ENCODE assay signal across 16 cellular contexts in the genomic region with DNA sequence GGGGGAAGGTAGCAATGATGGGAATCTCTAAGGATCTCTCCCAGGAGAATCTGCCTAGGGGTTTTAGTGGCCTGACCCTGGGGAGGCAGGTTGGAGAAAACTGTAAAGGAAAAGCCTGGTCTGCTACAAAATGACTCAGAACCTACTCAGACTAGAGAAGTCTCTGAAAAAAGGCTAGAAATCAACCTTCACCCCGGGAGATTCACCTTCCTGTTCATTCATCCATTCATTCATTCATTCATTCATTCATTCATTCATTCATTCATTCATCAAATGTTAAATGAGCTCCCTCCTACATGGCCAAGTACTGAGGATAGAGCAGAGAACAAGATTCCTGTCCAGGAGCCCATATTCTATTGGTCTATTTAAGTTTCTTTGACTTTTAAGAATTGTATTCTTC. TPM values are rescaled to one million over a fixed set of nuclear protein-coding genes. Genes with fewer than 3 reads are reported as not detected.
A peak's percentile ranks its signal among the peaks of the same experiment; 100 is the strongest.
DNase-seq lines count a peak whose midpoint lies in the region; FAIRE-seq and TF ChIP-seq lines count a peak whose summit lies in the region.
"Had no signal": no experiment of that assay in that cellular context is flagged by ENCODE, and none has a peak within 500 bp of the region (broad histone marks: within the 10 kb centered on the region; RNA-seq: fewer than 3 reads in every experiment).

No MANE protein-coding gene starts in this region.

- TF ChIP-seq RAD21 in SK-N-SH (IDR thresholded peaks at IDR 0.05; ENCODE audit: low read length) = no peak

- H3K4me1 ChIP-seq in keratinocyte (ENCODE audit: control insufficient read depth, extremely low read depth, insufficient read depth, low read length) = peaks cover 29% of the 10 kb centered on the region
- peaks cover 0 to 8% of the 10 kb centered on the region in 2 experiments; a peak in 2 of 4 replicates for H3K4me1 ChIP-seq in SK-N-SH (ENCODE audit: control insufficient read depth in 1 of 2, insufficient read depth in 2 of 2, low read depth in 1 of 2, low read length in 1 of 2)
- H3K4me1 ChIP-seq: BLaER1, HAP-1 had no signal

- POLR2A ChIA-PET in SK-N-SH (lab: Yijun Ruan, JAX) = no interaction called here

- CTCF ChIA-PET in SK-N-SH (lab: Yijun Ruan, JAX) = interaction anchor here (2.3 kb wide), 1 partner anchor 10 kb away, joined by 8 read pairs; no protein-coding TSS in a partner anchor

- no peak overlapping the region for H3K9ac ChIP-seq in keratinocyte (ENCODE audit: control insufficient read depth, extremely low read depth, insufficient read depth, low read length)
- no peak overlapping the region for H3K9ac ChIP-seq in SK-N-SH
- H3K9ac ChIP-seq: BLaER1 had no signal

- TF ChIP-seq CTCF in bronchial epithelial cell (IDR thresholded peaks at IDR 0.05; ENCODE audit: insufficient read depth, low read length, severe bottlenecking) = no peak
- TF ChIP-seq CTCF in keratinocyte (optimal IDR thresholded peaks at IDR 0.05 in 1 of 3, IDR thresholded peaks at IDR 0.05 in 1 of 3, conservative IDR thresholded peaks at IDR 0.05 in 1 of 3; ENCODE audit: extremely low read depth in 1 of 3, insufficient read depth in 2 of 3, low read length in 3 of 3) = no peak
- no peak for TF ChIP-seq CTCF in SK-N-SH (IDR thresholded peaks at IDR 0.05)
- no peak for TF ChIP-seq CTCF in coronary artery (IDR thresholded peaks at IDR 0.05)

- H3K79me2 ChIP-seq in keratinocyte (ENCODE audit: control insufficient read depth, insufficient read depth, low read length) (no peaks in the 10 kb centered on the region), SK-N-SH (ENCODE audit: insufficient read depth) (no peaks in the 10 kb centered on the region)

- no peak overlapping the region for H2AFZ ChIP-seq in keratinocyte (ENCODE audit: control insufficient read depth, low read length)
- no peak overlapping the region for H2AFZ ChIP-seq in SK-N-SH (ENCODE audit: low read depth)

- H3K9me3 ChIP-seq in keratinocyte (ENCODE audit: control insufficient read depth, low read depth, low read length) (no peaks in the 10 kb centered on the region), SK-N-SH (no peaks in the 10 kb centered on the region)
- H3K9me3 ChIP-seq: BLaER1, HAP-1 had no signal

- H3F3A ChIP-seq in SK-N-SH (replicated peaks; ENCODE audit: insufficient read depth) = no peaks in the 10 kb centered on the region

- H3K4me2 ChIP-seq in keratinocyte (ENCODE audit: control insufficient read depth, extremely low read depth, insufficient read depth, low read depth, low read length) (peak overlapping the region; percentile 59), SK-N-SH (no peak overlapping the region)
- H3K4me2 ChIP-seq: BLaER1 had no signal

- 13% methylated on average over 1 of the region's 1 CpG for WGBS in SK-N-SH (ENCODE audit: low lambda C conversion rate)

- H3K27me3 ChIP-seq in bronchial epithelial cell (ENCODE audit: control insufficient read depth, insufficient read depth, low read length) (no peaks in the 10 kb centered on the region), keratinocyte (ENCODE audit: control insufficient read depth, extremely low read depth, insufficient read depth, low read length) (no peaks in the 10 kb centered on the region), SK-N-SH (ENCODE audit: insufficient read depth) (no peaks in the 10 kb centered on the region)
- H3K27me3 ChIP-seq: BLaER1 had no signal

- H4K20me1 ChIP-seq in keratinocyte (ENCODE audit: control insufficient read depth, extremely low read depth, insufficient read depth, low read length) = no peaks in the 10 kb centered on the region
- no peaks in the 10 kb centered on the region for H4K20me1 ChIP-seq in SK-N-SH (ENCODE audit: insufficient read depth)
- H4K20me1 ChIP-seq: BLaER1 had no signal

- dilution Hi-C loops in keratinocyte (cut with MboI; ENCODE audit: extremely low pct_ligation_motif_present, low sequenced_read_pairs) = no loop called here

- peak; percentile 27 for DNase-seq in ELR (ENCODE audit: low read depth)
- DNase-seq in RPMI7951 (ENCODE audit: low read depth) = peak; percentile 32
- peak; percentile 28 for DNase-seq in bronchial epithelial cell (ENCODE audit: low read depth)
- DNase-seq in keratinocyte (ENCODE audit: low read depth, low spot score) = no peak
- no peak for DNase-seq in amygdala (lab: John Stamatoyannopoulos, UW)
- DNase-seq in SK-N-SH = no peak
- no peak for DNase-seq in coronary artery (ENCODE audit: low spot score)
- DNase-seq: 8988T; CD4-positive, alpha-beta memory T cell; DMS153; DMS79; GF-D8 had no signal

- H3K9me2 ChIP-seq in SK-N-SH = no peaks in the 10 kb centered on the region

- FAIRE-seq in bronchial epithelial cell (lab: Jason Lieb, UNC) = no peak
- FAIRE-seq in keratinocyte (lab: Jason Lieb, UNC) = peak; percentile 49

- H3K4me3 ChIP-seq in bronchial epithelial cell (ENCODE audit: low read depth, low read length) (no peak overlapping the region), keratinocyte (ENCODE audit: control insufficient read depth in 2 of 3, extremely low read depth in 1 of 3, insufficient read depth in 2 of 3, low read depth in 1 of 3, low read length in 3 of 3) (no peak overlapping the region), SK-N-SH (ENCODE audit: low read depth in 2 of 2, low read length in 1 of 2) (no peak overlapping the region), coronary artery (no peak overlapping the region)
- H3K4me3 ChIP-seq: BLaER1, HAP-1 had no signal

- no peaks in the 10 kb centered on the region for H3K9me1 ChIP-seq in keratinocyte (ENCODE audit: control insufficient read depth, extremely low read depth, insufficient read depth, low read length)

- TF ChIP-seq EP300 in SK-N-SH (IDR thresholded peaks at IDR 0.05; ENCODE audit: borderline replicate concordance in 1 of 2, low read depth in 1 of 2, low read length in 1 of 2) = no peak

- H3K36me3 ChIP-seq in bronchial epithelial cell (ENCODE audit: control insufficient read depth, insufficient read depth, low read length) (no peaks in the 10 kb centered on the region), keratinocyte (ENCODE audit: control insufficient read depth in 2 of 2, extremely low read depth in 1 of 2, insufficient read depth in 2 of 2, low read length in 2 of 2) (no peaks in the 10 kb centered on the region), SK-N-SH (replicated peaks in 1 of 2; ENCODE audit: control insufficient read depth in 1 of 2, insufficient read depth in 2 of 2, low read length in 1 of 2) (no peaks in the 10 kb centered on the region)
- H3K36me3 ChIP-seq: BLaER1, HAP-1 had no signal

- H3K27ac ChIP-seq in keratinocyte (ENCODE audit: control insufficient read depth, insufficient read depth, low read length) (peak overlapping the region; percentile 57), SK-N-SH (ENCODE audit: low read depth in 2 of 2, low read length in 1 of 2) (no peak overlapping the region), coronary artery (no peak overlapping the region)
- H3K27ac ChIP-seq: BLaER1 had no signal

TF ChIP-seq in SK-N-SH, 30 proteins besides CTCF, POLR2A, EP300 and RAD21 (continues in another document):
- TF ChIP-seq SMC3 (IDR thresholded peaks at IDR 0.05; ENCODE audit: low read depth, low read length) = no peak
- no peak for TF ChIP-seq FOSL2 (IDR thresholded peaks at IDR 0.05; ENCODE audit: borderline replicate concordance, low read depth)
- no peak for TF ChIP-seq POLR2AphosphoS5 (IDR thresholded peaks at IDR 0.05; ENCODE audit: low read depth, low read length)
- no peak for TF ChIP-seq CHD2 (IDR thresholded peaks at IDR 0.05; ENCODE audit: low read length, partially characterized antibody)
- TF ChIP-seq, protein P1, sequence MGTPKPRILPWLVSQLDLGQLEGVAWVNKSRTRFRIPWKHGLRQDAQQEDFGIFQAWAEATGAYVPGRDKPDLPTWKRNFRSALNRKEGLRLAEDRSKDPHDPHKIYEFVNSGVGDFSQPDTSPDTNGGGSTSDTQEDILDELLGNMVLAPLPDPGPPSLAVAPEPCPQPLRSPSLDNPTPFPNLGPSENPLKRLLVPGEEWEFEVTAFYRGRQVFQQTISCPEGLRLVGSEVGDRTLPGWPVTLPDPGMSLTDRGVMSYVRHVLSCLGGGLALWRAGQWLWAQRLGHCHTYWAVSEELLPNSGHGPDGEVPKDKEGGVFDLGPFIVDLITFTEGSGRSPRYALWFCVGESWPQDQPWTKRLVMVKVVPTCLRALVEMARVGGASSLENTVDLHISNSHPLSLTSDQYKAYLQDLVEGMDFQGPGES (IDR thresholded peaks at IDR 0.05; ENCODE audit: low read depth, low read length) = no peak
- TF ChIP-seq, protein P2, sequence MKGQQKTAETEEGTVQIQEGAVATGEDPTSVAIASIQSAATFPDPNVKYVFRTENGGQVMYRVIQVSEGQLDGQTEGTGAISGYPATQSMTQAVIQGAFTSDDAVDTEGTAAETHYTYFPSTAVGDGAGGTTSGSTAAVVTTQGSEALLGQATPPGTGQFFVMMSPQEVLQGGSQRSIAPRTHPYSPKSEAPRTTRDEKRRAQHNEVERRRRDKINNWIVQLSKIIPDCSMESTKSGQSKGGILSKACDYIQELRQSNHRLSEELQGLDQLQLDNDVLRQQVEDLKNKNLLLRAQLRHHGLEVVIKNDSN (IDR thresholded peaks at IDR 0.05; ENCODE audit: borderline replicate concordance, low read depth) = no peak
- TF ChIP-seq TEAD4 (IDR thresholded peaks at IDR 0.05; ENCODE audit: borderline replicate concordance, insufficient read depth) = no peak
- no peak for TF ChIP-seq NFIC (IDR thresholded peaks at IDR 0.05; ENCODE audit: borderline replicate concordance)
- TF ChIP-seq MEF2A (IDR thresholded peaks at IDR 0.05; ENCODE audit: borderline replicate concordance, low read depth) = no peak

RNA-seq across cellular contexts. Expression of gene ANKK1, which starts 8.9 kb away (rescaled TPM):
- 0.20 and 0.24 TPM in 2 replicates for total RNA-seq in RPMI7951 (2014; rRNA removed; shearing (Covaris generic))
- 0.26 and 1.8 TPM in 2 replicates for total RNA-seq in bronchial epithelial cell
- polyA plus RNA-seq in keratinocyte (0.85 to 1.8 TPM (median 0.92 TPM) in 3 replicates), SK-N-SH (2012; rRNA removed) (0.05 TPM in 1 of 2 replicates, not detected in the other)
- polyA plus RNA-seq in keratinocyte (2011; ENCODE audit: low read depth) = 0.17 TPM
- polyA plus RNA-seq in keratinocyte (2011; cell fraction: cytosol; rRNA removed) = 0.45 and 0.83 TPM in 2 replicates
- polyA plus RNA-seq in keratinocyte (2011; cell fraction: nucleus; rRNA removed) = 3.0 and 3.1 TPM in 2 replicates
- polyA plus RNA-seq in keratinocyte (2012; ENCODE audit: low replicate concordance) = 0.89 and 1.0 TPM in 2 replicates
- polyA minus RNA-seq in keratinocyte = 1.1 to 1.8 TPM (median 1.4 TPM) in 3 replicates
- 1.2 TPM for polyA minus RNA-seq in keratinocyte (2011; cell fraction: cytosol; rRNA and poly(A)+ RNA removed)
- 1.6 and 2.0 TPM in 2 replicates for polyA minus RNA-seq in keratinocyte (2011; cell fraction: nucleus; rRNA and poly(A)+ RNA removed)
- polyA plus RNA-seq in SK-N-SH (2012; cell fraction: cytosol; rRNA removed) = 0.01 TPM in 1 of 2 replicates, not detected in the other
- 0.28 and 0.43 TPM in 2 replicates for polyA plus RNA-seq in SK-N-SH (2012; cell fraction: nucleus; rRNA removed)
- total RNA-seq: Daoy had no signal
- polyA plus RNA-seq: AG04450 had no signal

Comparison
In these comparisons a context has a peak if more than half of its experiments do, and no peak if none do; other contexts are left out.
1. DNase-seq: peak in ELR (single experiment), RPMI7951 (single experiment) and bronchial epithelial cell (single experiment); none in keratinocyte (single experiment), amygdala (0 of 56), SK-N-SH (single experiment) and coronary artery (single experiment).